Comparison of ENCODE assay signal across 1 cellular context in genomic region chr5:90549729-90550275, GRCh38.
TF ChIP-seq lines count a peak whose summit lies in the region.

No MANE protein-coding gene starts in this region.

TF ChIP-seq in K562, 482 proteins besides CTCF, POLR2A, EP300 and RAD21 (continued from another document):
- no peak for TF ChIP-seq AFF4 (CRISPR knock-in tag; IDR thresholded peaks at IDR 0.05)
- TF ChIP-seq RFX1 (IDR thresholded peaks at IDR 0.05) = no peak
- TF ChIP-seq RBM34 (IDR thresholded peaks at IDR 0.05; ENCODE audit: borderline replicate concordance, insufficient read depth, low read length) = no peak
- no peak for TF ChIP-seq NONO (IDR thresholded peaks at IDR 0.05; ENCODE audit: low read depth in 2 of 2, low read length in 1 of 2)
- TF ChIP-seq ZNF589 (CRISPR knock-in tag; IDR thresholded peaks at IDR 0.05; ENCODE audit: low read depth) = no peak
- TF ChIP-seq IRF2 (CRISPR knock-in tag; IDR thresholded peaks at IDR 0.05) = no peak
- TF ChIP-seq MEIS2 (IDR thresholded peaks at IDR 0.05; ENCODE audit: partially characterized antibody) = peak; percentile 56
- no peak for TF ChIP-seq ZNF407 (IDR thresholded peaks at IDR 0.05; ENCODE audit: low read depth)
- no peak for TF ChIP-seq XRCC3 (IDR thresholded peaks at IDR 0.05)
- no peak for TF ChIP-seq CCNT2 (IDR thresholded peaks at IDR 0.05; ENCODE audit: borderline replicate concordance, extremely low read depth, insufficient read length, low read depth, low read length)
- TF ChIP-seq, protein P1, sequence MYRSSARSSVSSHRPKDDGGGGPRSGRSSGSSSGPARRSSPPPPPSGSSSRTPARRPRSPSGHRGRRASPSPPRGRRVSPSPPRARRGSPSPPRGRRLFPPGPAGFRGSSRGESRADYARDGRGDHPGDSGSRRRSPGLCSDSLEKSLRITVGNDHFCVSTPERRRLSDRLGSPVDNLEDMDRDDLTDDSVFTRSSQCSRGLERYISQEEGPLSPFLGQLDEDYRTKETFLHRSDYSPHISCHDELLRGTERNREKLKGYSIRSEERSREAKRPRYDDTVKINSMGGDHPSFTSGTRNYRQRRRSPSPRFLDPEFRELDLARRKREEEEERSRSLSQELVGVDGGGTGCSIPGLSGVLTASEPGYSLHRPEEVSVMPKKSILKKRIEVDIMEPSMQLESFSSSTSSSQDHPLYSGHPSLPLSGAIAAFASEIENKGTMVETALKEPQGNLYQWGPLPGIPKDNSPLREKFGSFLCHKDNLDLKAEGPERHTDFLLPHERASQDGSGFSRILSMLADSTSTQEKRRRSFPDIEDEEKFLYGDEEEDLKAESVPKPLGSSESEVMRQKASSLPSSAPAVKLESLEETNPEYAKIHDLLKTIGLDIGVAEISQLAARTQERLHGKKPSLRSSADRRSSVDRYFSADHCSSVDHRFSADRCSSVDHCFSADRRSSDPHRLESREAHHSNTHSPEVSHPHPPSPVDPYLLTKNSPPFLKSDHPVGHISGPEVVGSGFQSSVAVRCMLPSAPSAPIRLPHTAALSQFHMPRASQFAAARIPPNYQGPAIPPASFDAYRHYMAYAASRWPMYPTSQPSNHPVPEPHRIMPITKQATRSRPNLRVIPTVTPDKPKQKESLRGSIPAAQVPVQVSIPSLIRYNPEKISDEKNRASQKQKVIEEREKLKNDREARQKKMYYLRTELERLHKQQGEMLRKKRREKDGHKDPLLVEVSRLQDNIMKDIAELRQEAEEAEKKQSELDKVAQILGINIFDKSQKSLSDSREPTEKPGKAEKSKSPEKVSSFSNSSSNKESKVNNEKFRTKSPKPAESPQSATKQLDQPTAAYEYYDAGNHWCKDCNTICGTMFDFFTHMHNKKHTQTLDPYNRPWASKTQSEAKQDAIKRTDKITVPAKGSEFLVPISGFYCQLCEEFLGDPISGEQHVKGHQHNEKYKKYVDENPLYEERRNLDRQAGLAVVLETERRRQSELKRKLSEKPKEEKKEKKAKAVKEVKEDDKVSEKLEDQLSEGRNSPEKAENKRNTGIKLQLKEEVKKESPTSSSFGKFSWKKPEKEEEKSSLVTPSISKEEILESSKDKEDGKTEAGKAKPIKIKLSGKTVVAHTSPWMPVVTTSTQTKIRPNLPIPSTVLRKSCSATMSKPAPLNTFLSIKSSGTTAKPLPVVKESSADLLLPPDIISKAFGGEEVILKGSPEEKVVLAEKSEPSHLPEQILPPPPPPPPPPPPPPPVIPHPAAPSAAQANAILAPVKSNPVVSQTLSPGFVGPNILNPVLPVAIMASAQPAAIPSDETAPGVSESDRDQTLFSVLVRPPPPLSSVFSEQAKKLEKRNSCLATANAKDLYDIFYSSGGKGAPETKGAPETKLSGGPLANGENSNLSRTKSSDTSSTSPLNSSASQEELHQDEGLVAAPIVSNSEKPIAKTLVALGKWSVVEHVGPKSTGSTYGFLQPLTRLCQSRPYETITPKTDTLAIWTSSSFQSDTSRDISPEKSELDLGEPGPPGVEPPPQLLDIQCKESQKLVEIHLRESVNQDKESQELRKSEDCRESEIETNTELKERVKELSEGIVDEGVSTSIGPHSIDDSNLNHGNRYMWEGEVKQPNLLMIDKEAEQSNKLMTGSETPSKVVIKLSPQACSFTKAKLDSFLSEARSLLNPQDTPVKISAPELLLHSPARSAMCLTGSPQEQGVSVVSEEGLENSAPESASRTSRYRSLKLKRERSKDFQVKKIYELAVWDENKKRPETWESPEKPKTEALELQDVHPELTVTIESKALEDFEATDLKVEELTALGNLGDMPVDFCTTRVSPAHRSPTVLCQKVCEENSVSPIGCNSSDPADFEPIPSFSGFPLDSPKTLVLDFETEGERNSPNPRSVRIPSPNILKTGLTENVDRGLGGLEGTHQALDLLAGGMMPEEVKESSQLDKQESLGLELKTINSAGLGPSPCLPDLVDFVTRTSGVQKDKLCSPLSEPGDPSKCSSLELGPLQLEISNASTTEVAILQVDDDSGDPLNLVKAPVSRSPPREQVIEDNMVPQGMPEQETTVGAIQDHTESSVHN (IDR thresholded peaks at IDR 0.05; ENCODE audit: borderline replicate concordance in 1 of 2, low read depth in 1 of 2) = peak in 1 of 2 experiments; percentile 26; a peak in 1 of 4 replicates
